ENCODE assay signal across 8 cellular contexts in genomic region chr1:234322979-234323378, GRCh38. TPM values are rescaled to one million over a fixed set of nuclear protein-coding genes. Genes with fewer than 3 reads are reported as not detected.
DNase-seq lines count a peak whose midpoint lies in the region; ATAC-seq and TF ChIP-seq lines count a peak whose summit lies in the region.

No MANE protein-coding gene starts in this region.

- no peak for ATAC-seq in activated CD4-positive, CD25-positive, alpha-beta regulatory T cell treated with anti-CD3 and anti-CD28 coated beads, Interleukin-2, amount 50 U/mL, for 24 hours
- no peak for ATAC-seq in HG03135 (IDR thresholded peaks at IDR 0.05; ENCODE audit: unreplicated experiment)
- ATAC-seq in HG03159 (IDR thresholded peaks at IDR 0.05; ENCODE audit: unreplicated experiment) = no peak

- H3K9me3 ChIP-seq in iPS DF 6.9 (ENCODE audit: control insufficient read depth, insufficient read depth, low read length) = no peaks in the 10 kb centered on the region
- H3K9me3 ChIP-seq in testis = no peaks in the 10 kb centered on the region

- no CpG with 5 or more reads among the region's 13 CpGs for WGBS in iPS DF 6.9 (ENCODE audit: insufficient coverage, insufficient read length)
- 28 to 34% methylated on average over 13 of the region's 13 CpGs for WGBS in testis, 2 donors

- no peaks in the 10 kb centered on the region for H3K27me3 ChIP-seq in iPS DF 6.9 (ENCODE audit: control insufficient read depth, insufficient read depth, low read length)
- H3K27me3 ChIP-seq in testis = no peaks in the 10 kb centered on the region

- H3K4me1 ChIP-seq in iPS DF 6.9 (ENCODE audit: control insufficient read depth, insufficient read depth, low read length) = no peaks in the 10 kb centered on the region; the same call in 1 of the 2 replicates
- no peaks in the 10 kb centered on the region for H3K4me1 ChIP-seq in testis

- H3K36me3 ChIP-seq in iPS DF 6.9 (ENCODE audit: control insufficient read depth, insufficient read depth, low read length) = no peaks in the 10 kb centered on the region
- H3K36me3 ChIP-seq in testis (ENCODE audit: low read depth, missing control alignments) = no peaks in the 10 kb centered on the region

- H3K27ac ChIP-seq in iPS DF 6.9 (ENCODE audit: low read length) (no peak overlapping the region), testis (no peak overlapping the region)

- peak; percentile 53 for DNase-seq in activated CD4-positive, CD25-positive, alpha-beta regulatory T cell treated with anti-CD3 and anti-CD28 coated beads, Interleukin-2, amount 50 U/mL, for 72 hours
- DNase-seq in NCI-H82 treated with DMSO at 0.1 percent for 48 hours (lab: John Stamatoyannopoulos, UW; ENCODE audit: unreplicated experiment) = peak; percentile 5
- peak; percentile 18 for DNase-seq in activated T-cell treated with anti-CD3 and anti-CD28 coated beads for 4 hours
- peak; percentile 80 for DNase-seq in iPS DF 6.9 (ENCODE audit: low read depth, low spot score)
- DNase-seq in testis = peak; percentile 79

- TF ChIP-seq POLR2A in testis (IDR thresholded peaks at IDR 0.05) = no peak

- H3K4me3 ChIP-seq in iPS DF 6.9 (ENCODE audit: low read length) (no peak overlapping the region), testis (no peak overlapping the region)

- intact Hi-C loops in testis (cut with DNase I; ENCODE audit: low total_unique reads) = no loop called here

- no peak for TF ChIP-seq CTCF in testis (IDR thresholded peaks at IDR 0.05)

RNA-seq across cellular contexts. Expression of gene COA6, which starts 50.3 kb away (rescaled TPM):
- total RNA-seq in testis = 10 to 100 TPM in 1 of 2 donors, 1 to 10 TPM in 1; 9.7 to 11.1 TPM
- polyA plus RNA-seq in testis (ENCODE audit: insufficient read depth, low read depth, low replicate concordance) = 18.2 TPM

Comparison
In these comparisons a context has a peak if more than half of its experiments do, and no peak if none do; other contexts are left out.
1. DNase-seq: peak in every context shown above with its lines; median percentile 80 in iPS DF 6.9; 79 in testis; 53 in activated CD4-positive, CD25-positive, alpha-beta regulatory T cell treated with anti-CD3 and anti-CD28 coated beads, Interleukin-2, amount 50 U/mL, for 72 hours; 18 in activated T-cell treated with anti-CD3 and anti-CD28 coated beads for 4 hours; 5 in NCI-H82 treated with DMSO at 0.1 percent for 48 hours.